16 cellular contexts compared by ENCODE assay signal in genomic region chr10:120750167-120750566, GRCh38.
DNase-seq lines count a peak whose midpoint lies in the region; ATAC-seq, FAIRE-seq and TF ChIP-seq lines count a peak whose summit lies in the region.
"Had no signal": no experiment of that assay in that cellular context is flagged by ENCODE, and none has a peak within 500 bp of the region (broad histone marks: within the 10 kb centered on the region; RNA-seq: fewer than 3 reads in every experiment).

No MANE protein-coding gene starts in this region.

- H3K27me3 Mint-ChIP-seq in activated T-helper 17 cell treated with anti-CD3 and anti-CD28 coated beads, Interleukin-2, amount 50 U/mL, for 72 hours = peaks cover 4% of the 10 kb centered on the region
- peaks cover 2% of the 10 kb centered on the region for H3K27me3 Mint-ChIP-seq in osteocyte (ENCODE audit: unreplicated experiment)

- CTCF ChIA-PET in K562 (lab: Yijun Ruan, JAX; ENCODE audit: low intra/inter-chr PET ratio) = no interaction called here

- ATAC-seq in GM19395 (IDR thresholded peaks at IDR 0.05; ENCODE audit: unreplicated experiment) (peak; percentile 50), K562 (no peak)
- ATAC-seq in activated T-helper 17 cell treated with anti-CD3 and anti-CD28 coated beads, Interleukin-2, amount 50 U/mL, for 72 hours (replicated peaks) = no peak
- no peak for ATAC-seq in activated naive CD4-positive, alpha-beta T cell treated with anti-CD3 and anti-CD28 coated beads, Interleukin-2, amount 50 U/mL, for 72 hours
- ATAC-seq: left colon had no signal

- no peaks in the 10 kb centered on the region for H3K27me3 ChIP-seq in K562 (ENCODE audit: control insufficient read depth in 2 of 2, insufficient read depth in 2 of 2, low read length in 2 of 2)
- H3K27me3 ChIP-seq in small intestine (ENCODE audit: control insufficient read depth in 2 of 2, insufficient read depth in 2 of 2, low read length in 2 of 2) = peaks cover 0 to 2% of the 10 kb centered on the region in 2 donors
- H3K27me3 ChIP-seq: ascending aorta had no signal

- H2AFZ ChIP-seq in K562 (ENCODE audit: low read depth, low read length) = no peak overlapping the region

- 2% methylated on average over 7 of the region's 7 CpGs for WGBS in K562 (ENCODE audit: insufficient coverage, low coverage, missing lambda C conversion rate)
- 61 to 80% (median 72%) methylated on average over 7 of the region's 7 CpGs for WGBS in small intestine, 3 donors

- TF ChIP-seq EP300 in K562 (IDR thresholded peaks at IDR 0.05; ENCODE audit: low read length) = no peak

- H3K4me2 ChIP-seq in K562 (ENCODE audit: insufficient read depth, low read length) = no peak overlapping the region

- no peak for TF ChIP-seq RAD21 in K562 (CRISPR knock-in tag; conservative IDR thresholded peaks at IDR 0.05 in 1 of 2, IDR thresholded peaks at IDR 0.05 in 1 of 2)

- H3K9me3 ChIP-seq in K562 (replicated peaks; ENCODE audit: control insufficient read depth, insufficient read depth, low read depth, low read length) = no peaks in the 10 kb centered on the region
- no peaks in the 10 kb centered on the region for H3K9me3 ChIP-seq in small intestine (ENCODE audit: control insufficient read depth, low read depth)
- H3K9me3 ChIP-seq: ascending aorta, thoracic aorta had no signal

- H3K4me3 ChIP-seq in NB4 (ENCODE audit: low read depth, low read length) = no peak overlapping the region
- H3K4me3 ChIP-seq in K562 = no peak overlapping the region
- no peak overlapping the region for H3K4me3 ChIP-seq in small intestine (ENCODE audit: low read depth in 1 of 2, low read length in 2 of 2)
- H3K4me3 ChIP-seq: ascending aorta, thoracic aorta had no signal

- in situ Hi-C loops in K562 (cut with MboI) = no loop called here

- H3K36me3 ChIP-seq in K562 (ENCODE audit: control insufficient read depth, insufficient read depth, low read length) (no peaks in the 10 kb centered on the region), small intestine (ENCODE audit: control insufficient read depth in 2 of 2, insufficient read depth in 2 of 2, low read length in 2 of 2) (no peaks in the 10 kb centered on the region)
- H3K36me3 ChIP-seq: ascending aorta, thoracic aorta had no signal

- H3K9me3 Mint-ChIP-seq in activated T-helper 17 cell treated with anti-CD3 and anti-CD28 coated beads, Interleukin-2, amount 50 U/mL, for 72 hours = no peaks in the 10 kb centered on the region
- no peaks in the 10 kb centered on the region for H3K9me3 Mint-ChIP-seq in osteocyte (ENCODE audit: unreplicated experiment)
- no peaks in the 10 kb centered on the region for H3K9me3 Mint-ChIP-seq in activated naive CD4-positive, alpha-beta T cell treated with anti-CD3 and anti-CD28 coated beads, Interleukin-2, amount 50 U/mL, for 72 hours
- H3K9me3 Mint-ChIP-seq: H9 had no signal

- FAIRE-seq in K562 (lab: Jason Lieb, UNC) (no peak), small intestine (lab: Jason Lieb, UNC) (no peak)

- peak; percentile 79 for DNase-seq in NB4 (ENCODE audit: low read depth)
- no peak for DNase-seq in K562 (ENCODE audit: extremely low read depth in 1 of 4, low spot score in 3 of 4)
- peak; percentile 2 for DNase-seq in small intestine
- DNase-seq in osteocyte (ENCODE audit: extremely low spot score, unreplicated experiment) = no peak
- no peak for DNase-seq in activated naive CD4-positive, alpha-beta T cell treated with anti-CD3 and anti-CD28 coated beads, Interleukin-2, amount 50 U/mL, for 72 hours (ENCODE audit: low spot score in 2 of 2)
- DNase-seq: activated CD8-positive, alpha-beta memory T cell treated with anti-CD3 and anti-CD28 coated beads, Interleukin-2, amount 50 U/mL, for 4 hours; activated naive CD4-positive, alpha-beta T cell; H9; left colon; NCI-H1436; stimulated activated CD4-positive, alpha-beta T cell treated with anti-CD3 and anti-CD28 coated beads, Interleukin-4, amount 100 ng/mL, for 24 hours had no signal

- TF ChIP-seq POLR2A in NB4 (IDR thresholded peaks at IDR 0.05; ENCODE audit: extremely low read depth, insufficient read length) (no peak), K562 (conservative IDR thresholded peaks at IDR 0.05) (no peak)

- no peak overlapping the region for H3K4me3 Mint-ChIP-seq in activated T-helper 17 cell treated with anti-CD3 and anti-CD28 coated beads, Interleukin-2, amount 50 U/mL, for 72 hours
- no peak overlapping the region for H3K4me3 Mint-ChIP-seq in osteocyte (ENCODE audit: unreplicated experiment)
- H3K4me3 Mint-ChIP-seq: B cell, H9 had no signal

- intact Hi-C loops in K562 (cut with micrococcal nuclease) = no loop called here

- BruUV-seq in K562 (replicated peaks; lab: Mats Ljungman, UMichigan) = no TSS peak

- no peak overlapping the region for H3K9ac ChIP-seq in K562 (ENCODE audit: insufficient read depth in 1 of 2, low read depth in 2 of 2, low read length in 2 of 2)

- no peaks in the 10 kb centered on the region for H3K79me2 ChIP-seq in K562 (ENCODE audit: control insufficient read depth, insufficient read depth, low read length)

- no peaks in the 10 kb centered on the region for H4K20me1 ChIP-seq in K562 (replicated peaks; ENCODE audit: control insufficient read depth, insufficient read depth, low read length)

- H3K4me1 Mint-ChIP-seq in activated T-helper 17 cell treated with anti-CD3 and anti-CD28 coated beads, Interleukin-2, amount 50 U/mL, for 72 hours = no peaks in the 10 kb centered on the region
- H3K4me1 Mint-ChIP-seq in osteocyte (ENCODE audit: unreplicated experiment) = no peaks in the 10 kb centered on the region

- TF ChIP-seq CTCF in NB4 (IDR thresholded peaks at IDR 0.05; ENCODE audit: low read depth, low read length) = no peak
- TF ChIP-seq CTCF in K562 (IDR thresholded peaks at IDR 0.05 in 2 of 3, conservative IDR thresholded peaks at IDR 0.05 in 1 of 3; ENCODE audit: insufficient read depth in 2 of 3, low read depth in 1 of 3, low read length in 3 of 3) = no peak
- no peak for TF ChIP-seq CTCF in osteocyte (IDR thresholded peaks at IDR 0.05)

- H3K27ac Mint-ChIP-seq in activated T-helper 17 cell treated with anti-CD3 and anti-CD28 coated beads, Interleukin-2, amount 50 U/mL, for 72 hours = no peak overlapping the region
- H3K27ac Mint-ChIP-seq in osteocyte (ENCODE audit: unreplicated experiment) = no peak overlapping the region
- H3K27ac Mint-ChIP-seq in activated naive CD4-positive, alpha-beta T cell treated with anti-CD3 and anti-CD28 coated beads, Interleukin-2, amount 50 U/mL, for 72 hours = no peak overlapping the region
- H3K27ac Mint-ChIP-seq: B cell, H9 had no signal

- POLR2A ChIA-PET in K562 (lab: Yijun Ruan, JAX) = no interaction called here

- H3K4me1 ChIP-seq in K562 (replicated peaks in 1 of 2; ENCODE audit: control insufficient read depth in 2 of 2, insufficient read depth in 2 of 2, low read length in 2 of 2) = no peaks in the 10 kb centered on the region
- H3K4me1 ChIP-seq in small intestine (ENCODE audit: control insufficient read depth in 2 of 2, insufficient read depth in 1 of 2, low read depth in 1 of 2, low read length in 1 of 2) = no peaks in the 10 kb centered on the region
- H3K4me1 ChIP-seq: ascending aorta had no signal

- H3K36me3 Mint-ChIP-seq in activated T-helper 17 cell treated with anti-CD3 and anti-CD28 coated beads, Interleukin-2, amount 50 U/mL, for 72 hours (ENCODE audit: low read depth) = no peaks in the 10 kb centered on the region
- no peaks in the 10 kb centered on the region for H3K36me3 Mint-ChIP-seq in osteocyte (ENCODE audit: unreplicated experiment)
- H3K36me3 Mint-ChIP-seq in activated naive CD4-positive, alpha-beta T cell treated with anti-CD3 and anti-CD28 coated beads, Interleukin-2, amount 50 U/mL, for 72 hours = no peaks in the 10 kb centered on the region

- no peaks in the 10 kb centered on the region for H3K9me1 ChIP-seq in K562 (ENCODE audit: control insufficient read depth, insufficient read depth, low read length)

- no peak overlapping the region for H3K27ac ChIP-seq in K562 (ENCODE audit: extremely low read depth, low read depth, low read length)
- no peak overlapping the region for H3K27ac ChIP-seq in small intestine (ENCODE audit: low read depth in 1 of 2, low read length in 1 of 2)
- H3K27ac ChIP-seq: ascending aorta, thoracic aorta had no signal

TF ChIP-seq in K562, 482 proteins besides CTCF, POLR2A, EP300 and RAD21:
- TF ChIP-seq SPI1 (IDR thresholded peaks at IDR 0.05; ENCODE audit: borderline replicate concordance, low read depth, low read length) (peak; percentile 70), ZZZ3 (IDR thresholded peaks at IDR 0.05) (no peak), CGGBP1 (CRISPR knock-in tag; IDR thresholded peaks at IDR 0.05) (no peak), RBM17 (IDR thresholded peaks at IDR 0.05; ENCODE audit: borderline replicate concordance, low read depth, low read length) (no peak), ARHGAP35 (IDR thresholded peaks at IDR 0.05; ENCODE audit: partially characterized antibody) (no peak), ZBTB12 (CRISPR knock-in tag; IDR thresholded peaks at IDR 0.05) (no peak)
TF ChIP-seq in K562: peak in this region for 1.

Comparison
In these comparisons a context has a peak if more than half of its experiments do, and no peak if none do; other contexts are left out.
1. DNase-seq: peak in NB4 (single experiment) and small intestine (single experiment); none in K562 (0 of 4), osteocyte (single experiment) and activated naive CD4-positive, alpha-beta T cell treated with anti-CD3 and anti-CD28 coated beads, Interleukin-2, amount 50 U/mL, for 72 hours (0 of 2).